8 cellular contexts compared by ENCODE assay signal in genomic region chr14:68794130-68794855, GRCh38. TPM values are rescaled to one million over a fixed set of nuclear protein-coding genes. Genes with fewer than 3 reads are reported as not detected.
A peak's percentile ranks its signal among the peaks of the same experiment; 100 is the strongest.
DNase-seq lines count a peak whose midpoint lies in the region; ATAC-seq, FAIRE-seq and TF ChIP-seq lines count a peak whose summit lies in the region.

No MANE protein-coding gene starts in this region.

- intact Hi-C loops in left ventricle myocardium superior (cut with micrococcal nuclease): no loop called here

- H3F3A ChIP-seq in SU-DHL-6 (ENCODE audit: insufficient read depth): peaks cover 83% of the 10 kb centered on the region

- H3K36me3 ChIP-seq in ACC112 (ENCODE audit: insufficient read depth, low read length): peaks cover 30% of the 10 kb centered on the region; the same call in 1 of the 2 replicates
- H3K36me3 ChIP-seq in SU-DHL-6 (ENCODE audit: low read length): peaks cover 31% of the 10 kb centered on the region

- H3K4me1 ChIP-seq in ACC112 (ENCODE audit: control insufficient read depth, insufficient read depth, low read length, unreplicated experiment): peaks cover 8% of the 10 kb centered on the region

- DNase-seq in GM19239 (ENCODE audit: insufficient read length, low spot score) (no peak), left ventricle myocardium superior (peak; percentile 91), retina (peak; percentile 86), OCI-M2 (lab: John Stamatoyannopoulos, UW; ENCODE audit: unreplicated experiment) (no peak)

- H3K79me2 ChIP-seq in ACC112 (ENCODE audit: control insufficient read depth, insufficient read depth, low read length, unreplicated experiment) (peaks cover 59% of the 10 kb centered on the region), SU-DHL-6 (ENCODE audit: insufficient read depth, low read length) (peaks cover 36% of the 10 kb centered on the region)

- 0 to 1% (median 0%) methylated on average over 41 of the region's 41 CpGs for WGBS in adipose tissue, 3 donors

- H3K9me2 ChIP-seq in SU-DHL-6 (replicated peaks; ENCODE audit: insufficient read depth, low read length): no peaks in the 10 kb centered on the region

- H4K20me1 ChIP-seq in SU-DHL-6 (ENCODE audit: low read depth, low read length): peaks cover 21% of the 10 kb centered on the region; the same call in 1 of the 2 replicates

- peak; percentile 52 for FAIRE-seq in GM19239 (lab: Jason Lieb, UNC)

- H3K9ac ChIP-seq in SU-DHL-6 (ENCODE audit: low read length): peak overlapping the region; percentile 99

- H3K9me3 ChIP-seq in SU-DHL-6 (ENCODE audit: insufficient read depth, low read length): no peaks in the 10 kb centered on the region

- no peaks in the 10 kb centered on the region for H3K27me3 ChIP-seq in ACC112 (ENCODE audit: insufficient read depth, low read length)
- no peaks in the 10 kb centered on the region for H3K27me3 ChIP-seq in SU-DHL-6 (ENCODE audit: low read length)

- H3K4me2 ChIP-seq in SU-DHL-6 (ENCODE audit: low read depth, low read length, poor library complexity, severe bottlenecking): peak overlapping the region; percentile 98

- peak overlapping the region; percentile 95 for H3K27ac ChIP-seq in ACC112 (ENCODE audit: low read depth, low read length)
- H3K27ac ChIP-seq in SU-DHL-6 (ENCODE audit: low read depth, low read length): peak overlapping the region; percentile 98
- H3K27ac ChIP-seq in adipose tissue (ENCODE audit: low read depth, low read length): peak overlapping the region; percentile 98

- peak; percentile 58 for ATAC-seq in left ventricle myocardium superior
- ATAC-seq in HG02970 (IDR thresholded peaks at IDR 0.05; ENCODE audit: low FRiP score, unreplicated experiment): no peak

- no peak for TF ChIP-seq CTCF in SU-DHL-6 (IDR thresholded peaks at IDR 0.05; ENCODE audit: insufficient read depth, low read length, poor library complexity, severe bottlenecking)

- H2AFZ ChIP-seq in ACC112 (ENCODE audit: low read length, unreplicated experiment) (no peak overlapping the region), SU-DHL-6 (ENCODE audit: low read depth, low read length, severe bottlenecking) (peak overlapping the region; percentile 17)

- H3K4me3 ChIP-seq in ACC112 (ENCODE audit: low read depth, low read length) (peak overlapping the region; percentile 96), SU-DHL-6 (ENCODE audit: insufficient read depth, low read length, poor library complexity, severe bottlenecking) (peak overlapping the region; percentile 68)

RNA-seq across cellular contexts. Expression of gene ZFP36L1, which starts 1.4 kb away (rescaled TPM):
- 100 to 1,000 TPM; 174 to 335 (median 258) TPM for polyA plus RNA-seq in adipose tissue
- 49.2 TPM for total RNA-seq in left ventricle myocardium superior

Comparison
In these comparisons a context has a peak if more than half of its experiments do, and no peak if none do; other contexts are left out.
1. DNase-seq: peak in left ventricle myocardium superior (single experiment) and retina (single experiment); none in GM19239 (single experiment) and OCI-M2 (single experiment).
2. Peak in every context shown above with its lines, with median percentiles within 50 percentile points of each other: H3K27ac ChIP-seq.